16 cellular contexts compared by ENCODE assay signal in the genomic region with DNA sequence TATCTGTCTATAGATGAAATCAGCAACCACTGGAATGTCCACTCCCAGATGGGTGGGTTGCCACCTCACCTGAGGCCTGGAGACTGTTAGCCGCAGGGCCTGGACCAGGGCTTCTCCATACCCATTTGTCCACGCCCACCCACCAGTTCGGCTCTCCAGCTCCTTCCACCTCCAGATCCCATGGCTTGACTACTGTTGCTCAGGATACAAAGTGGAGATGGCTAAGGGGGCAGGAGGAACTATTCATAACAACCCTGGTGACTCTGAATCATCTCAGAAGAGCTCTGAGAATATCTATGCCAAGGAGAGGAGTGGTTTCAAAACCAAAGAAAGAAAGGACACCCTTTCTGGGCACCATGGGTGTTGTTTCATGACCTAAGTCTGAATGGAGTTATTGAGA.
DNase-seq lines count a peak whose midpoint lies in the region; ATAC-seq, FAIRE-seq and TF ChIP-seq lines count a peak whose summit lies in the region.
"Had no signal": no experiment of that assay in that cellular context is flagged by ENCODE, and none has a peak within 500 bp of the region (broad histone marks: within the 10 kb centered on the region; RNA-seq: fewer than 3 reads in every experiment).

No MANE protein-coding gene starts in this region.

- H3K4ac ChIP-seq in mesendoderm (ENCODE audit: low read depth, low read length), result no peak overlapping the region

- no peak overlapping the region for H3K4me3 Mint-ChIP-seq in MCF 10A (ENCODE audit: unreplicated experiment)
- no peak overlapping the region for H3K4me3 Mint-ChIP-seq in stimulated activated effector memory CD8-positive, alpha-beta T cell treated with anti-CD3 and anti-CD28 coated beads, Interleukin-12 subunit alpha, Interleukin-12 subunit beta, amount 100 ng/mL, for 72 hours
- H3K4me3 Mint-ChIP-seq: activated naive CD4-positive, alpha-beta T cell treated with anti-CD3 and anti-CD28 coated beads, Interleukin-2, amount 50 U/mL, for 24 hours; T-helper 2 cell treated with Interferon-gamma antibody and Interleukin-4, amounts not matched to agents 5 μg/mL and 100 μg/mL, for 36 hours had no signal

- peaks cover 18% of the 10 kb centered on the region for H3K4me1 Mint-ChIP-seq in MCF 10A (ENCODE audit: insufficient read depth, unreplicated experiment)
- peaks cover 9% of the 10 kb centered on the region for H3K4me1 Mint-ChIP-seq in stimulated activated effector memory CD8-positive, alpha-beta T cell treated with anti-CD3 and anti-CD28 coated beads, Interleukin-12 subunit alpha, Interleukin-12 subunit beta, amount 100 ng/mL, for 72 hours
- H3K4me1 Mint-ChIP-seq: activated naive CD4-positive, alpha-beta T cell treated with anti-CD3 and anti-CD28 coated beads, Interleukin-2, amount 50 U/mL, for 24 hours had no signal

- H3K79me2 ChIP-seq in keratinocyte (ENCODE audit: control insufficient read depth, insufficient read depth, low read length) (no peaks in the 10 kb centered on the region), mesendoderm (ENCODE audit: control insufficient read depth, insufficient read depth, low read length) (no peaks in the 10 kb centered on the region)

- no peak overlapping the region for H3K56ac ChIP-seq in mesendoderm (ENCODE audit: low read length)

- no peaks in the 10 kb centered on the region for H3K79me1 ChIP-seq in mesendoderm (ENCODE audit: low read length)

- H3K4me3 ChIP-seq in keratinocyte (ENCODE audit: control insufficient read depth in 2 of 3, extremely low read depth in 1 of 3, insufficient read depth in 2 of 3, low read depth in 1 of 3, low read length in 3 of 3) (no peak overlapping the region), mesendoderm (ENCODE audit: low read length) (no peak overlapping the region)
- H3K4me3 ChIP-seq: cardiac muscle cell, HAP-1, right lobe of liver had no signal

- H4K5ac ChIP-seq in mesendoderm (ENCODE audit: low read length), result no peak overlapping the region

- DNase-seq in HT1080 (ENCODE audit: low read depth), result peak; percentile 40
- DNase-seq in MCF 10A (ENCODE audit: unreplicated experiment), result no peak
- DNase-seq in keratinocyte (ENCODE audit: low read depth, low spot score), result peak; percentile 93
- DNase-seq in stimulated activated effector memory CD8-positive, alpha-beta T cell treated with anti-CD3 and anti-CD28 coated beads, Interleukin-12 subunit alpha, Interleukin-12 subunit beta, amount 100 ng/mL, for 72 hours (ENCODE audit: low spot score in 2 of 2), result no peak
- no peak for DNase-seq in NCI-H187 treated with DMSO at 0.1 percent for 48 hours (lab: John Stamatoyannopoulos, UW)
- no peak for DNase-seq in mesendoderm
- DNase-seq: activated CD4-positive, CD25-positive, alpha-beta regulatory T cell treated with anti-CD3 and anti-CD28 coated beads, Interleukin-2, amount 50 U/mL, for 72 hours; effector CD8-positive, alpha-beta T cell; right lobe of liver; SHP77 had no signal

- TF ChIP-seq CTCF in MCF 10A (IDR thresholded peaks at IDR 0.05; ENCODE audit: unreplicated experiment) (no peak), keratinocyte (optimal IDR thresholded peaks at IDR 0.05 in 1 of 3, IDR thresholded peaks at IDR 0.05 in 1 of 3, conservative IDR thresholded peaks at IDR 0.05 in 1 of 3; ENCODE audit: extremely low read depth in 1 of 3, insufficient read depth in 2 of 3, low read length in 3 of 3) (no peak)

- peak; percentile 55 for ATAC-seq in stimulated activated effector memory CD8-positive, alpha-beta T cell treated with anti-CD3 and anti-CD28 coated beads, Interleukin-12 subunit alpha, Interleukin-12 subunit beta, amount 100 ng/mL, for 72 hours
- ATAC-seq in HG02798 (IDR thresholded peaks at IDR 0.05; ENCODE audit: poor library complexity, unreplicated experiment), result no peak
- no peak for ATAC-seq in HG02571 (IDR thresholded peaks at IDR 0.05; ENCODE audit: unreplicated experiment)

- no peak overlapping the region for H3K23ac ChIP-seq in mesendoderm (ENCODE audit: low read length)

- no peak overlapping the region for H2AFZ ChIP-seq in keratinocyte (ENCODE audit: control insufficient read depth, low read length)

- peaks cover 48% of the 10 kb centered on the region for H3K4me1 ChIP-seq in keratinocyte (ENCODE audit: control insufficient read depth, extremely low read depth, insufficient read depth, low read length)
- H3K4me1 ChIP-seq in mesendoderm (ENCODE audit: control insufficient read depth, low read depth, low read length), result no peaks in the 10 kb centered on the region
- H3K4me1 ChIP-seq: right lobe of liver had no signal

- H3K27me3 Mint-ChIP-seq in MCF 10A (ENCODE audit: insufficient read depth, unreplicated experiment), result no peaks in the 10 kb centered on the region
- H3K27me3 Mint-ChIP-seq: activated naive CD4-positive, alpha-beta T cell treated with anti-CD3 and anti-CD28 coated beads, Interleukin-2, amount 50 U/mL, for 24 hours had no signal

- no peaks in the 10 kb centered on the region for H3K36me3 Mint-ChIP-seq in MCF 10A (ENCODE audit: insufficient read depth, unreplicated experiment)
- no peaks in the 10 kb centered on the region for H3K36me3 Mint-ChIP-seq in stimulated activated effector memory CD8-positive, alpha-beta T cell treated with anti-CD3 and anti-CD28 coated beads, Interleukin-12 subunit alpha, Interleukin-12 subunit beta, amount 100 ng/mL, for 72 hours
- H3K36me3 Mint-ChIP-seq: activated naive CD4-positive, alpha-beta T cell treated with anti-CD3 and anti-CD28 coated beads, Interleukin-2, amount 50 U/mL, for 24 hours had no signal

- WGBS in mesendoderm (ENCODE audit: extremely low coverage, insufficient coverage, low lambda C conversion rate), result no CpG with 5 or more reads among the region's 3 CpGs

- dilution Hi-C loops in keratinocyte (cut with MboI; ENCODE audit: extremely low pct_ligation_motif_present, low sequenced_read_pairs), result no loop called here

- H3K9ac ChIP-seq in keratinocyte (ENCODE audit: control insufficient read depth, extremely low read depth, insufficient read depth, low read length) (no peak overlapping the region), mesendoderm (ENCODE audit: low read length) (no peak overlapping the region)

- CTCF ChIA-PET in MCF 10A (lab: Yijun Ruan, JAX), result interaction anchor here (0.8 kb wide), 1 partner anchor 36 kb away, joined by 3 read pairs; no protein-coding TSS in a partner anchor

- H3K27ac Mint-ChIP-seq in MCF 10A (ENCODE audit: low read depth, unreplicated experiment), result peak overlapping the region; percentile 62
- H3K27ac Mint-ChIP-seq in stimulated activated effector memory CD8-positive, alpha-beta T cell treated with anti-CD3 and anti-CD28 coated beads, Interleukin-12 subunit alpha, Interleukin-12 subunit beta, amount 100 ng/mL, for 72 hours, result no peak overlapping the region
- H3K27ac Mint-ChIP-seq: activated naive CD4-positive, alpha-beta T cell treated with anti-CD3 and anti-CD28 coated beads, Interleukin-2, amount 50 U/mL, for 24 hours; T-helper 2 cell treated with Interferon-gamma antibody and Interleukin-4, amounts not matched to agents 5 μg/mL and 100 μg/mL, for 36 hours had no signal

- H3K9me1 ChIP-seq in keratinocyte (ENCODE audit: control insufficient read depth, extremely low read depth, insufficient read depth, low read length), result no peaks in the 10 kb centered on the region

- peak overlapping the region; percentile 51 for H3K27ac ChIP-seq in keratinocyte (ENCODE audit: control insufficient read depth, insufficient read depth, low read length)
- H3K27ac ChIP-seq in mesendoderm (ENCODE audit: low read depth, low read length), result no peak overlapping the region
- H3K27ac ChIP-seq: cardiac muscle cell, right lobe of liver had no signal

- H2BK5ac ChIP-seq in mesendoderm (ENCODE audit: low read length), result no peak overlapping the region

- no peak overlapping the region for H3K18ac ChIP-seq in mesendoderm (ENCODE audit: low read length)

- H4K8ac ChIP-seq in mesendoderm (ENCODE audit: low read depth, low read length), result no peak overlapping the region

- POLR2A ChIA-PET in MCF 10A (lab: Yijun Ruan, JAX), result interaction anchor here (0.7 to 1.4 kb wide), 7 partner anchors 8 to 49 kb away, joined by 3 to 11 read pairs (median 5); no protein-coding TSS in a partner anchor

- H4K20me1 ChIP-seq in keratinocyte (ENCODE audit: control insufficient read depth, extremely low read depth, insufficient read depth, low read length), result no peaks in the 10 kb centered on the region

- H3K27me3 ChIP-seq in keratinocyte (ENCODE audit: control insufficient read depth, extremely low read depth, insufficient read depth, low read length), result no peaks in the 10 kb centered on the region
- no peaks in the 10 kb centered on the region for H3K27me3 ChIP-seq in mesendoderm (ENCODE audit: insufficient read depth, low read length, poor library complexity)
- H3K27me3 ChIP-seq: cardiac muscle cell, right lobe of liver had no signal

- H2BK120ac ChIP-seq in mesendoderm (ENCODE audit: low read depth, low read length), result no peak overlapping the region

- no peaks in the 10 kb centered on the region for H3K9me3 ChIP-seq in keratinocyte (ENCODE audit: control insufficient read depth, low read depth, low read length)
- H3K9me3 ChIP-seq: HAP-1, right lobe of liver had no signal

- H3K9me3 Mint-ChIP-seq in MCF 10A (ENCODE audit: unreplicated experiment), result no peaks in the 10 kb centered on the region
- H3K9me3 Mint-ChIP-seq in stimulated activated effector memory CD8-positive, alpha-beta T cell treated with anti-CD3 and anti-CD28 coated beads, Interleukin-12 subunit alpha, Interleukin-12 subunit beta, amount 100 ng/mL, for 72 hours, result no peaks in the 10 kb centered on the region
- H3K9me3 Mint-ChIP-seq: activated naive CD4-positive, alpha-beta T cell treated with anti-CD3 and anti-CD28 coated beads, Interleukin-2, amount 50 U/mL, for 24 hours; T-helper 2 cell treated with Interferon-gamma antibody and Interleukin-4, amounts not matched to agents 5 μg/mL and 100 μg/mL, for 36 hours had no signal

- no TSS peak for BruUV-seq in MCF 10A (replicated peaks; lab: Mats Ljungman, UMichigan)

- H2BK15ac ChIP-seq in mesendoderm (replicated peaks; ENCODE audit: low read depth), result no peak overlapping the region

- FAIRE-seq in keratinocyte (lab: Jason Lieb, UNC), result peak; percentile 77

- H3K4me2 ChIP-seq in keratinocyte (ENCODE audit: control insufficient read depth, extremely low read depth, insufficient read depth, low read depth, low read length) (no peak overlapping the region), mesendoderm (ENCODE audit: low read length) (no peak overlapping the region)

- no peaks in the 10 kb centered on the region for H3K36me3 ChIP-seq in keratinocyte (ENCODE audit: control insufficient read depth in 2 of 2, extremely low read depth in 1 of 2, insufficient read depth in 2 of 2, low read length in 2 of 2)
- no peaks in the 10 kb centered on the region for H3K36me3 ChIP-seq in mesendoderm (ENCODE audit: control insufficient read depth, insufficient read depth, low read length)
- H3K36me3 ChIP-seq: cardiac muscle cell, HAP-1, right lobe of liver had no signal

- H2AK5ac ChIP-seq in mesendoderm (ENCODE audit: low read length), result no peak overlapping the region

- intact Hi-C loops in MCF 10A (cut with micrococcal nuclease), result no loop called here

Comparison
In these comparisons a context has a peak if more than half of its experiments do, and no peak if none do; other contexts are left out.
1. DNase-seq: peak in HT1080 (single experiment) and keratinocyte (single experiment); none in MCF 10A (single experiment), stimulated activated effector memory CD8-positive, alpha-beta T cell treated with anti-CD3 and anti-CD28 coated beads, Interleukin-12 subunit alpha, Interleukin-12 subunit beta, amount 100 ng/mL, for 72 hours (0 of 2), NCI-H187 treated with DMSO at 0.1 percent for 48 hours (single experiment) and mesendoderm (single experiment).